Comparison of ENCODE assay signal across 25 cellular contexts in genomic region chr9:138071731-138072130, GRCh38.
"Had no signal": no experiment of that assay in that cellular context is flagged by ENCODE, and none has a peak within 500 bp of the region (broad histone marks: within the 10 kb centered on the region; RNA-seq: fewer than 3 reads in every experiment).

No MANE protein-coding gene starts in this region.

- H3K4me3 Mint-ChIP-seq: activated B cell treated with CpG ODN at 0.5 μM for 24 hours; activated CD4-positive, alpha-beta T cell treated with anti-CD3 and anti-CD28 coated beads for 36 hours; activated naive CD8-positive, alpha-beta T cell treated with anti-CD3 and anti-CD28 coated beads, Interleukin-2, amount 10 ng/mL, durations not matched to agents 7 days and 5 days; activated T-cell treated with anti-CD3 and anti-CD28 coated beads, Interleukin-2, amount 50 U/mL, for 24 hours; activated T-helper 17 cell treated with anti-CD3 and anti-CD28 coated beads, Interleukin-2, amount 50 U/mL, for 72 hours; endodermal cell; naive thymus-derived CD4-positive, alpha-beta T cell; stimulated activated memory B cell treated with anti-CD40 and anti-IgM and Interleukin-4, amounts not matched to agents 10 μg/mL and 1 μg/mL and 100 μg/mL, for 72 hours; T-helper 1 cell treated with Interleukin-12 subunit alpha and Interleukin-12 subunit beta and Interleukin-4 antibody, amounts not matched to agents 30 μg/mL and 1 μg/mL, for 36 hours had no signal

- H3K4me1 ChIP-seq: breast epithelium, left lung, parathyroid adenoma, right lobe of liver, stomach, suprapubic skin, transverse colon, uterus had no signal

- H3K27me3 ChIP-seq: right lobe of liver, uterus had no signal

- ATAC-seq: activated CD4-positive, alpha-beta T cell treated with anti-CD3 and anti-CD28 coated beads for 36 hours; activated T-helper 17 cell treated with anti-CD3 and anti-CD28 coated beads, Interleukin-2, amount 50 U/mL, for 72 hours; left lung; naive thymus-derived CD4-positive, alpha-beta T cell; right lobe of liver; stimulated activated memory B cell treated with anti-CD40 and anti-IgM and Interleukin-4, amounts not matched to agents 10 μg/mL and 1 μg/mL and 100 μg/mL, for 72 hours had no signal

- H3K27ac ChIP-seq: breast epithelium, left lung, parathyroid adenoma, right lobe of liver, stomach, suprapubic skin, transverse colon, uterus had no signal

- H3K9me3 ChIP-seq: breast epithelium, left lung, right lobe of liver, stomach, suprapubic skin, transverse colon, uterus had no signal

- DNase-seq: activated CD4-positive, alpha-beta T cell treated with anti-CD3 and anti-CD28 coated beads for 36 hours; activated CD4-positive, alpha-beta T cell treated with anti-CD3 and anti-CD28 coated beads, Interleukin-2, amount 50 U/mL, for 4 hours; activated CD8-positive, alpha-beta memory T cell treated with anti-CD3 and anti-CD28 coated beads, Interleukin-2, amount 50 U/mL, for 4 hours; activated naive CD4-positive, alpha-beta T cell treated with Interleukin-2 at 50 U/mL for 16 hours; activated naive CD8-positive, alpha-beta T cell treated with anti-CD3 and anti-CD28 coated beads, Interleukin-2, amount 10 ng/mL, durations not matched to agents 7 days and 5 days; activated T-cell treated with anti-CD3 and anti-CD28 coated beads, Interleukin-2, amount 50 U/mL, for 24 hours; amniotic stem cell; cortex of kidney; naive thymus-derived CD4-positive, alpha-beta T cell; small intestine; stimulated activated CD4-positive, alpha-beta T cell treated with anti-CD3 and anti-CD28 coated beads, Interleukin-15, amount 100 ng/mL, for 24 hours; transverse colon had no signal

- H3K79me2 ChIP-seq: parathyroid adenoma had no signal

- H3K36me3 Mint-ChIP-seq: activated naive CD8-positive, alpha-beta T cell treated with anti-CD3 and anti-CD28 coated beads, Interleukin-2, amount 10 ng/mL, durations not matched to agents 7 days and 5 days; naive thymus-derived CD4-positive, alpha-beta T cell; stimulated activated memory B cell treated with anti-CD40 and anti-IgM and Interleukin-4, amounts not matched to agents 10 μg/mL and 1 μg/mL and 100 μg/mL, for 72 hours had no signal

- H3K27me3 Mint-ChIP-seq: activated CD4-positive, alpha-beta T cell treated with anti-CD3 and anti-CD28 coated beads for 36 hours had no signal

- FAIRE-seq: keratinocyte, small intestine had no signal

- H3K9me3 Mint-ChIP-seq: activated B cell treated with CpG ODN at 0.5 μM for 24 hours; activated naive CD8-positive, alpha-beta T cell treated with anti-CD3 and anti-CD28 coated beads, Interleukin-2, amount 10 ng/mL, durations not matched to agents 7 days and 5 days; activated T-cell treated with anti-CD3 and anti-CD28 coated beads, Interleukin-2, amount 50 U/mL, for 24 hours; activated T-helper 17 cell treated with anti-CD3 and anti-CD28 coated beads, Interleukin-2, amount 50 U/mL, for 72 hours; endodermal cell; stimulated activated memory B cell treated with anti-CD40 and anti-IgM and Interleukin-4, amounts not matched to agents 10 μg/mL and 1 μg/mL and 100 μg/mL, for 72 hours; T-helper 1 cell treated with Interleukin-12 subunit alpha and Interleukin-12 subunit beta and Interleukin-4 antibody, amounts not matched to agents 30 μg/mL and 1 μg/mL, for 36 hours had no signal

- H3K27ac Mint-ChIP-seq: activated B cell treated with CpG ODN at 0.5 μM for 24 hours; activated CD4-positive, alpha-beta T cell treated with anti-CD3 and anti-CD28 coated beads for 36 hours; activated naive CD8-positive, alpha-beta T cell treated with anti-CD3 and anti-CD28 coated beads, Interleukin-2, amount 10 ng/mL, durations not matched to agents 7 days and 5 days; activated T-cell treated with anti-CD3 and anti-CD28 coated beads, Interleukin-2, amount 50 U/mL, for 24 hours; activated T-helper 17 cell treated with anti-CD3 and anti-CD28 coated beads, Interleukin-2, amount 50 U/mL, for 72 hours; endodermal cell; naive thymus-derived CD4-positive, alpha-beta T cell; stimulated activated memory B cell treated with anti-CD40 and anti-IgM and Interleukin-4, amounts not matched to agents 10 μg/mL and 1 μg/mL and 100 μg/mL, for 72 hours; T-helper 1 cell treated with Interleukin-12 subunit alpha and Interleukin-12 subunit beta and Interleukin-4 antibody, amounts not matched to agents 30 μg/mL and 1 μg/mL, for 36 hours had no signal

- H2AFZ ChIP-seq: parathyroid adenoma had no signal

- H3K4me3 ChIP-seq: breast epithelium, left lung, right lobe of liver, stomach, suprapubic skin, transverse colon, uterus had no signal

- H3K36me3 ChIP-seq: breast epithelium, left lung, right lobe of liver, stomach, suprapubic skin, transverse colon, uterus had no signal

- H3K4me1 Mint-ChIP-seq: activated B cell treated with CpG ODN at 0.5 μM for 24 hours; activated CD4-positive, alpha-beta T cell treated with anti-CD3 and anti-CD28 coated beads for 36 hours; activated naive CD8-positive, alpha-beta T cell treated with anti-CD3 and anti-CD28 coated beads, Interleukin-2, amount 10 ng/mL, durations not matched to agents 7 days and 5 days; activated T-helper 17 cell treated with anti-CD3 and anti-CD28 coated beads, Interleukin-2, amount 50 U/mL, for 72 hours; naive thymus-derived CD4-positive, alpha-beta T cell had no signal

- H3K9ac ChIP-seq: parathyroid adenoma had no signal
